Comparison of ENCODE assay signal across 1 cellular context in the genomic region with DNA sequence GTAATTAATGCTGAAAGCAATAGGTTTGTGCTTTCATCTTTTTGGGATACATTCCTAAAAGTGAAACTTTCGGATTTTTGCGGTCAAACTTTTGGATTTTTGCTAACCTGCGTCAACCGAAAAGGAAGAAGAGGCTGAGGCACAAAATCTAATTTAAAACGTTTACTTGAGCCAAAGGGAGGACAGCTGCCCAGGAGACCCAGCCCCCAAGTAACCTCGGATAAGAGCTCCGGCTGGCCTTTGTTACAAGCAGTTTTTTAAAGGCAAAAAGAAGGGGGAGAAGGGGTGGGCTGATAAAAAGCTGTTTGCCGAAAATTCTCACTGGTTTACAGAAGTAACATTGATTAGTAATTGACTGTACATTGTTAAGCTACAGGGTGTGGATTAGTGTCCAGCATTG.
TF ChIP-seq lines count a peak whose summit lies in the region.

No MANE protein-coding gene starts in this region.

TF ChIP-seq in K562, 482 proteins besides CTCF, POLR2A, EP300 and RAD21:
- TF ChIP-seq, protein P1, sequence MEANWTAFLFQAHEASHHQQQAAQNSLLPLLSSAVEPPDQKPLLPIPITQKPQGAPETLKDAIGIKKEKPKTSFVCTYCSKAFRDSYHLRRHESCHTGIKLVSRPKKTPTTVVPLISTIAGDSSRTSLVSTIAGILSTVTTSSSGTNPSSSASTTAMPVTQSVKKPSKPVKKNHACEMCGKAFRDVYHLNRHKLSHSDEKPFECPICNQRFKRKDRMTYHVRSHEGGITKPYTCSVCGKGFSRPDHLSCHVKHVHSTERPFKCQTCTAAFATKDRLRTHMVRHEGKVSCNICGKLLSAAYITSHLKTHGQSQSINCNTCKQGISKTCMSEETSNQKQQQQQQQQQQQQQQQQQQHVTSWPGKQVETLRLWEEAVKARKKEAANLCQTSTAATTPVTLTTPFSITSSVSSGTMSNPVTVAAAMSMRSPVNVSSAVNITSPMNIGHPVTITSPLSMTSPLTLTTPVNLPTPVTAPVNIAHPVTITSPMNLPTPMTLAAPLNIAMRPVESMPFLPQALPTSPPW (CRISPR knock-in tag; IDR thresholded peaks at IDR 0.05) = peak; percentile 45
- TF ChIP-seq ZNF384 (IDR thresholded peaks at IDR 0.05; ENCODE audit: low read depth, low read length) (peak; percentile 64), SIX5 (IDR thresholded peaks at IDR 0.05; ENCODE audit: borderline replicate concordance in 1 of 2, insufficient read depth in 1 of 2, low read depth in 1 of 2, low read length in 2 of 2) (no peak)
